17 cellular contexts compared by ENCODE assay signal in genomic region chr1:109067883-109068282, GRCh38. TPM values are rescaled to one million over a fixed set of nuclear protein-coding genes. Genes with fewer than 3 reads are reported as not detected.
DNase-seq lines count a peak whose midpoint lies in the region; ATAC-seq and TF ChIP-seq lines count a peak whose summit lies in the region.
"Had no signal": no experiment of that assay in that cellular context is flagged by ENCODE, and none has a peak within 500 bp of the region (broad histone marks: within the 10 kb centered on the region; RNA-seq: fewer than 3 reads in every experiment).

No MANE protein-coding gene starts in this region.

- H4K20me1 ChIP-seq in GM23338 (replicated peaks; ENCODE audit: insufficient read depth): peaks cover 9% of the 10 kb centered on the region

- H3K27ac ChIP-seq in right atrium auricular region (no peak overlapping the region), GM23338 (ENCODE audit: low read depth) (no peak overlapping the region)
- H3K27ac ChIP-seq in CD8-positive, alpha-beta memory T cell (ENCODE audit: low read depth, low read length): no peak overlapping the region
- H3K27ac ChIP-seq: BLaER1 had no signal

- H3K4me2 ChIP-seq in GM23338: no peak overlapping the region
- H3K4me2 ChIP-seq: BLaER1 had no signal

- no peaks in the 10 kb centered on the region for H3K9me3 Mint-ChIP-seq in neural crest cell
- H3K9me3 Mint-ChIP-seq in GM23338: no peaks in the 10 kb centered on the region
- no peaks in the 10 kb centered on the region for H3K9me3 Mint-ChIP-seq in CD8-positive, alpha-beta memory T cell
- H3K9me3 Mint-ChIP-seq: CD14-positive monocyte; CD4-positive, alpha-beta memory T cell; CD4-positive, CD25-positive, alpha-beta regulatory T cell had no signal

- peaks cover 0 to 6% of the 10 kb centered on the region in 2 donors for H3K4me1 ChIP-seq in right atrium auricular region
- no peaks in the 10 kb centered on the region for H3K4me1 ChIP-seq in GM23338 (ENCODE audit: insufficient read depth)
- H3K4me1 ChIP-seq in CD8-positive, alpha-beta memory T cell (ENCODE audit: insufficient read depth, low read length): no peaks in the 10 kb centered on the region
- H3K4me1 ChIP-seq: BE2C, BLaER1 had no signal

- H3K9me2 ChIP-seq in GM23338 (ENCODE audit: insufficient read depth): no peaks in the 10 kb centered on the region

- POLR2A ChIA-PET in CD8-positive, alpha-beta memory T cell (lab: Charles Lee): interaction anchor here (0.6 to 1.2 kb wide), 4 partner anchors 8 to 312 kb away, joined by 3 to 8 read pairs (median 5); partner anchors contain the start of gene TAF13

- no peak overlapping the region for H2AFZ ChIP-seq in GM23338

- DNase-seq in right atrium auricular region (ENCODE audit: low spot score) (peak; percentile 16), left cardiac atrium (no peak), neural crest cell (ENCODE audit: low read depth, low spot score) (no peak), GM23338 (ENCODE audit: low spot score) (no peak)
- DNase-seq in CD8-positive, alpha-beta memory T cell: no peak
- DNase-seq: 8988T; ACHN; BE2C; C1 segment of cervical spinal cord; Caco-2; Calu3; CD4-positive, alpha-beta memory T cell; CD4-positive, CD25-positive, alpha-beta regulatory T cell; DMS79 treated with DMSO at 0.1 percent for 48 hours; GF-D8 had no signal

- peaks cover 5% of the 10 kb centered on the region for H3K36me3 Mint-ChIP-seq in neural crest cell (ENCODE audit: low read depth)
- H3K36me3 Mint-ChIP-seq in GM23338 (ENCODE audit: low read depth): peaks cover 49% of the 10 kb centered on the region
- peaks cover 3 to 52% (median 6%) of the 10 kb centered on the region in 3 donors for H3K36me3 Mint-ChIP-seq in CD8-positive, alpha-beta memory T cell

- H3K4me3 ChIP-seq in right atrium auricular region: no peak overlapping the region
- no peak overlapping the region for H3K4me3 ChIP-seq in GM23338
- no peak overlapping the region for H3K4me3 ChIP-seq in CD8-positive, alpha-beta memory T cell (ENCODE audit: low read length)
- H3K4me3 ChIP-seq: BLaER1 had no signal

- intact Hi-C loops in left cardiac atrium (cut with DNase I): no loop called here

- no peak overlapping the region for H3K4me3 Mint-ChIP-seq in neural crest cell
- H3K4me3 Mint-ChIP-seq in GM23338: no peak overlapping the region
- no peak overlapping the region for H3K4me3 Mint-ChIP-seq in CD8-positive, alpha-beta memory T cell
- H3K4me3 Mint-ChIP-seq: CD14-positive monocyte; CD4-positive, alpha-beta memory T cell; CD4-positive, CD25-positive, alpha-beta regulatory T cell had no signal

- 0 out of 2 replicates have a peak, but pooled peaks cover 4% of the 10 kb centered on the region for H3F3A ChIP-seq in GM23338 (replicated peaks; ENCODE audit: low read depth)

- peaks cover 48% of the 10 kb centered on the region for H3K79me2 ChIP-seq in GM23338 (replicated peaks; ENCODE audit: insufficient read depth)

- CTCF ChIA-PET in CD8-positive, alpha-beta memory T cell (lab: Charles Lee): interaction anchor here (1.0 to 1.7 kb wide), 3 partner anchors 8 to 45 kb away, joined by 4 to 8 read pairs (median 4); partner anchors contain the start of gene TAF13

- H3K4me1 Mint-ChIP-seq in neural crest cell (no peaks in the 10 kb centered on the region), GM23338 (no peaks in the 10 kb centered on the region)
- H3K4me1 Mint-ChIP-seq in CD8-positive, alpha-beta memory T cell: peaks cover 4 to 25% (median 5%) of the 10 kb centered on the region in 3 donors

- ATAC-seq in left cardiac atrium (no peak), GM23338 (no peak)

- H3K27ac Mint-ChIP-seq in neural crest cell (ENCODE audit: unreplicated experiment) (peak overlapping the region; percentile 19), GM23338 (no peak overlapping the region)
- peak overlapping the region in 1 of 8 donors; percentile 47 for H3K27ac Mint-ChIP-seq in CD8-positive, alpha-beta memory T cell
- H3K27ac Mint-ChIP-seq: CD4-positive, CD25-positive, alpha-beta regulatory T cell had no signal

- TF ChIP-seq CTCF in right atrium auricular region (IDR thresholded peaks at IDR 0.05) (no peak), neural crest cell (conservative IDR thresholded peaks at IDR 0.05) (no peak), GM23338 (conservative IDR thresholded peaks at IDR 0.05; ENCODE audit: low read depth in 2 of 2) (no peak)

- H3K27me3 Mint-ChIP-seq in neural crest cell (ENCODE audit: low read depth) (no peaks in the 10 kb centered on the region), GM23338 (ENCODE audit: insufficient read depth, low read depth, poor library complexity) (peaks cover 2% of the 10 kb centered on the region)
- H3K27me3 Mint-ChIP-seq in CD8-positive, alpha-beta memory T cell: no peaks in the 10 kb centered on the region
- H3K27me3 Mint-ChIP-seq: CD4-positive, alpha-beta memory T cell; CD4-positive, CD25-positive, alpha-beta regulatory T cell had no signal

- no peaks in the 10 kb centered on the region for H3K9me3 ChIP-seq in right atrium auricular region
- no peaks in the 10 kb centered on the region for H3K9me3 ChIP-seq in CD8-positive, alpha-beta memory T cell (ENCODE audit: low read length)
- H3K9me3 ChIP-seq: BE2C, BLaER1, Caco-2 had no signal

- H3K36me3 ChIP-seq in right atrium auricular region (peaks cover 48% of the 10 kb centered on the region), GM23338 (ENCODE audit: insufficient read depth) (peaks cover 21% of the 10 kb centered on the region)
- peaks cover 5% of the 10 kb centered on the region for H3K36me3 ChIP-seq in CD8-positive, alpha-beta memory T cell (ENCODE audit: insufficient read depth, low read length)

- H3K27me3 ChIP-seq in right atrium auricular region (no peaks in the 10 kb centered on the region), GM23338 (ENCODE audit: insufficient read depth) (no peaks in the 10 kb centered on the region)
- H3K27me3 ChIP-seq in CD8-positive, alpha-beta memory T cell (ENCODE audit: insufficient read depth, low read length, poor library complexity, severe bottlenecking): no peaks in the 10 kb centered on the region
- H3K27me3 ChIP-seq: BE2C, BLaER1 had no signal

TF ChIP-seq in GM23338, 12 proteins besides CTCF, POLR2A, EP300 and RAD21:
- TF ChIP-seq NANOG (IDR thresholded peaks at IDR 0.05; ENCODE audit: borderline replicate concordance): no peak
- TF ChIP-seq, protein P1, sequence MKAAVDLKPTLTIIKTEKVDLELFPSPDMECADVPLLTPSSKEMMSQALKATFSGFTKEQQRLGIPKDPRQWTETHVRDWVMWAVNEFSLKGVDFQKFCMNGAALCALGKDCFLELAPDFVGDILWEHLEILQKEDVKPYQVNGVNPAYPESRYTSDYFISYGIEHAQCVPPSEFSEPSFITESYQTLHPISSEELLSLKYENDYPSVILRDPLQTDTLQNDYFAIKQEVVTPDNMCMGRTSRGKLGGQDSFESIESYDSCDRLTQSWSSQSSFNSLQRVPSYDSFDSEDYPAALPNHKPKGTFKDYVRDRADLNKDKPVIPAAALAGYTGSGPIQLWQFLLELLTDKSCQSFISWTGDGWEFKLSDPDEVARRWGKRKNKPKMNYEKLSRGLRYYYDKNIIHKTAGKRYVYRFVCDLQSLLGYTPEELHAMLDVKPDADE (IDR thresholded peaks at IDR 0.05): no peak
- TF ChIP-seq JUNB (IDR thresholded peaks at IDR 0.05; ENCODE audit: unreplicated experiment): no peak

RNA-seq across cellular contexts. Expression of gene TAF13, which starts 7.9 kb away (rescaled TPM):
- total RNA-seq in right atrium auricular region (10 to 100 TPM; 32.2 to 35.9 TPM), left cardiac atrium (10 to 100 TPM; 47.1 to 56.7 TPM), neural crest cell (22.4 and 24.9 TPM in 2 replicates)
- 55.8 and 72.4 TPM in 2 replicates for total RNA-seq in GM23338 (2014; rRNA removed; shearing (Covaris generic))
- polyA plus RNA-seq in GM23338 (2016; fragmentation: Nextera tagmentation; extraction: Ambion mirVana): 43.7 and 49.4 TPM in 2 replicates
- 10 to 100 TPM; 37.5 to 40.9 TPM for total RNA-seq in CD8-positive, alpha-beta memory T cell
- polyA plus RNA-seq in CD8-positive, alpha-beta memory T cell: 2.3 TPM

RNA-seq across cellular contexts. Expression of gene TMEM167B, which starts 22.7 kb away (rescaled TPM):
- 10 to 100 TPM; 18.9 to 23.9 TPM for total RNA-seq in right atrium auricular region
- total RNA-seq in left cardiac atrium: 10 to 100 TPM; 34.3 to 47.2 TPM
- total RNA-seq in neural crest cell: 26.1 and 28.4 TPM in 2 replicates
- 10.7 and 16.0 TPM in 2 replicates for total RNA-seq in GM23338 (2014; rRNA removed; shearing (Covaris generic))
- polyA plus RNA-seq in GM23338 (2016; fragmentation: Nextera tagmentation; extraction: Ambion mirVana): 8.2 and 9.8 TPM in 2 replicates
- total RNA-seq in CD8-positive, alpha-beta memory T cell: 10 to 100 TPM; 30.3 to 36.6 TPM
- 38.2 TPM for polyA plus RNA-seq in CD8-positive, alpha-beta memory T cell

RNA-seq across cellular contexts. Expression of gene WDR47, which starts 26.0 kb away (rescaled TPM):
- total RNA-seq in right atrium auricular region (10 to 100 TPM; 14.0 to 22.4 TPM), left cardiac atrium (10 to 100 TPM; 12.2 to 14.8 TPM), neural crest cell (18.0 and 19.0 TPM in 2 replicates)
- 5.2 and 9.7 TPM in 2 replicates for total RNA-seq in GM23338 (2014; rRNA removed; shearing (Covaris generic))
- polyA plus RNA-seq in GM23338 (2016; fragmentation: Nextera tagmentation; extraction: Ambion mirVana): 3.0 and 3.9 TPM in 2 replicates
- total RNA-seq in CD8-positive, alpha-beta memory T cell: 10 to 100 TPM; 14.4 to 15.1 TPM
- polyA plus RNA-seq in CD8-positive, alpha-beta memory T cell: 6.2 TPM

RNA-seq across cellular contexts. Expression of gene ELAPOR1, which starts 46.0 kb away (rescaled TPM):
- total RNA-seq in right atrium auricular region (under 1 TPM; 0.11 to 0.12 TPM), left cardiac atrium (under 1 TPM; 0.21 to 0.39 TPM), neural crest cell (0.64 and 0.70 TPM in 2 replicates)
- 2.1 and 2.4 TPM in 2 replicates for total RNA-seq in GM23338 (2014; rRNA removed; shearing (Covaris generic))
- polyA plus RNA-seq in GM23338 (2016; fragmentation: Nextera tagmentation; extraction: Ambion mirVana): 0.92 and 1.2 TPM in 2 replicates
- total RNA-seq in CD8-positive, alpha-beta memory T cell: 10 to 100 TPM; 11.3 to 13.9 TPM
- 15.7 TPM for polyA plus RNA-seq in CD8-positive, alpha-beta memory T cell
- polyA plus RNA-seq: CD14-positive monocyte had no signal
